20 cellular contexts compared by ENCODE assay signal in genomic region chr22:48738204-48738980, GRCh38.
A peak's percentile ranks its signal among the peaks of the same experiment; 100 is the strongest.
DNase-seq lines count a peak whose midpoint lies in the region; ATAC-seq and TF ChIP-seq lines count a peak whose summit lies in the region.
"Had no signal": no experiment of that assay in that cellular context is flagged by ENCODE, and none has a peak within 500 bp of the region (broad histone marks: within the 10 kb centered on the region; RNA-seq: fewer than 3 reads in every experiment).

No MANE protein-coding gene starts in this region.

- H3K4me1 Mint-ChIP-seq in WTC11, result no peaks in the 10 kb centered on the region; the same call in 1 of the 2 replicates
- H3K4me1 Mint-ChIP-seq: GM23338, IgD-negative memory B cell had no signal

- POLR2A ChIA-PET in WTC11 (lab: Charles Lee), result no interaction called here

- H3K4me1 ChIP-seq in spleen, result no peaks in the 10 kb centered on the region
- H3K4me1 ChIP-seq: Caco-2, SJSA1 had no signal

- no peak overlapping the region for H3K27ac ChIP-seq in spleen
- H3K27ac ChIP-seq: SJSA1 had no signal

- 76 to 88% (median 83%) methylated on average over 16 to 20 of the region's 20 CpGs for WGBS in spleen, 5 donors

- no peak for TF ChIP-seq POLR2A in spleen (IDR thresholded peaks at IDR 0.05)

- H3K27ac Mint-ChIP-seq in WTC11, result no peak overlapping the region
- H3K27ac Mint-ChIP-seq: CD4-positive, alpha-beta T cell; GM23338 had no signal

- intact Hi-C loops in spleen (cut with DNase I; ENCODE audit: low total_unique reads), result no loop called here

- peaks cover 3% of the 10 kb centered on the region for H3K9me3 Mint-ChIP-seq in WTC11
- H3K9me3 Mint-ChIP-seq: CD4-positive, alpha-beta T cell had no signal

- TF ChIP-seq CTCF in WTC11 (IDR thresholded peaks at IDR 0.05) (no peak), spleen (IDR thresholded peaks at IDR 0.05 in 8 of 11, conservative IDR thresholded peaks at IDR 0.05 in 3 of 11) (no peak)

- H3K36me3 ChIP-seq in H7 (replicated peaks; ENCODE audit: control insufficient read depth, insufficient read depth, low read length) (no peaks in the 10 kb centered on the region), spleen (no peaks in the 10 kb centered on the region)

- no peak for ATAC-seq in WTC11
- ATAC-seq: GM23338, HCT116 had no signal

- H3K4me3 Mint-ChIP-seq in WTC11, result no peak overlapping the region
- H3K4me3 Mint-ChIP-seq: CD4-positive, alpha-beta T cell; GM23338 had no signal

- peaks cover 3% of the 10 kb centered on the region; the same call in 1 of the 2 replicates for H3K36me3 Mint-ChIP-seq in WTC11
- H3K36me3 Mint-ChIP-seq: IgD-negative memory B cell had no signal

- H3K27me3 Mint-ChIP-seq in WTC11 (ENCODE audit: low read depth), result no peaks in the 10 kb centered on the region
- H3K27me3 Mint-ChIP-seq: CD4-positive, alpha-beta T cell; IgD-negative memory B cell had no signal

- no peaks in the 10 kb centered on the region for H3K27me3 ChIP-seq in H7 (ENCODE audit: control insufficient read depth, insufficient read depth, low read length)
- H3K27me3 ChIP-seq in spleen (replicated peaks in 1 of 7), result no peaks in the 10 kb centered on the region
- H3K27me3 ChIP-seq: SJSA1 had no signal

- CTCF ChIA-PET in WTC11 (lab: Charles Lee), result interaction anchor here (1.3 kb wide), 1 partner anchor 14 kb away, joined by 3 read pairs; no protein-coding TSS in a partner anchor

- H3K9me3 ChIP-seq in spleen, result peaks cover 0 to 8% (median 0%) of the 10 kb centered on the region in 8 donors
- H3K9me3 ChIP-seq: Caco-2 had no signal

- peak; percentile 33 for DNase-seq in H7
- DNase-seq in WTC11 (ENCODE audit: low spot score), result peak; percentile 3
- DNase-seq in mesenteric fat pad (ENCODE audit: low spot score), result peak; percentile 75
- DNase-seq in spleen, result peak; percentile 51
- DNase-seq in cortex of kidney (lab: John Stamatoyannopoulos, UW), result no peak
- DNase-seq in NCI-H1436 (lab: John Stamatoyannopoulos, UW), result no peak
- no peak for DNase-seq in effector CD8-positive, alpha-beta T cell (lab: John Stamatoyannopoulos, UW)
- DNase-seq in stimulated activated CD4-positive, alpha-beta T cell treated with anti-CD3 and anti-CD28 coated beads, Interleukin-15, amount 100 ng/mL, for 24 hours, result no peak
- DNase-seq: DMS 273 treated with DMSO at 0.1 percent for 48 hours, DND-41, MV-4-11, NCI-H1694 treated with DMSO at 0.1 percent for 48 hours, NCI-H446, NCI-H526 had no signal

- H3K4me3 ChIP-seq in H7 (ENCODE audit: insufficient read depth, low read depth, low read length) (no peak overlapping the region), spleen (no peak overlapping the region)
- H3K4me3 ChIP-seq: GM23338, SJSA1 had no signal

TF ChIP-seq in WTC11, 78 proteins besides CTCF, POLR2A, EP300 and RAD21:
- TF ChIP-seq PREB (CRISPR knock-in tag; IDR thresholded peaks at IDR 0.05; ENCODE audit: borderline replicate concordance) (no peak), HMGA2 (CRISPR knock-in tag; IDR thresholded peaks at IDR 0.05) (no peak), TEAD4 (CRISPR knock-in tag; IDR thresholded peaks at IDR 0.05) (no peak), NR3C1 (CRISPR knock-in tag; conservative IDR thresholded peaks at IDR 0.05; ENCODE audit: low read depth) (no peak), RELA (CRISPR knock-in tag; IDR thresholded peaks at IDR 0.05; ENCODE audit: borderline replicate concordance) (no peak), FOXJ3 (CRISPR knock-in tag; IDR thresholded peaks at IDR 0.05; ENCODE audit: borderline replicate concordance) (no peak), ZSCAN18 (CRISPR knock-in tag; IDR thresholded peaks at IDR 0.05) (no peak), RORB (CRISPR knock-in tag; IDR thresholded peaks at IDR 0.05) (no peak), OVOL2 (CRISPR knock-in tag; IDR thresholded peaks at IDR 0.05; ENCODE audit: borderline replicate concordance) (no peak), ZNF425 (CRISPR knock-in tag; conservative IDR thresholded peaks at IDR 0.05) (no peak), EMX1 (CRISPR knock-in tag; IDR thresholded peaks at IDR 0.05) (no peak), ZNF416 (CRISPR knock-in tag; IDR thresholded peaks at IDR 0.05) (no peak)

Comparison
In these comparisons a context has a peak if more than half of its experiments do, and no peak if none do; other contexts are left out.
1. DNase-seq: peak in H7 (single experiment), WTC11 (single experiment), mesenteric fat pad (single experiment) and spleen (single experiment); none in cortex of kidney (single experiment), NCI-H1436 (single experiment), effector CD8-positive, alpha-beta T cell (single experiment) and stimulated activated CD4-positive, alpha-beta T cell treated with anti-CD3 and anti-CD28 coated beads, Interleukin-15, amount 100 ng/mL, for 24 hours (single experiment).